In the genomic region with DNA sequence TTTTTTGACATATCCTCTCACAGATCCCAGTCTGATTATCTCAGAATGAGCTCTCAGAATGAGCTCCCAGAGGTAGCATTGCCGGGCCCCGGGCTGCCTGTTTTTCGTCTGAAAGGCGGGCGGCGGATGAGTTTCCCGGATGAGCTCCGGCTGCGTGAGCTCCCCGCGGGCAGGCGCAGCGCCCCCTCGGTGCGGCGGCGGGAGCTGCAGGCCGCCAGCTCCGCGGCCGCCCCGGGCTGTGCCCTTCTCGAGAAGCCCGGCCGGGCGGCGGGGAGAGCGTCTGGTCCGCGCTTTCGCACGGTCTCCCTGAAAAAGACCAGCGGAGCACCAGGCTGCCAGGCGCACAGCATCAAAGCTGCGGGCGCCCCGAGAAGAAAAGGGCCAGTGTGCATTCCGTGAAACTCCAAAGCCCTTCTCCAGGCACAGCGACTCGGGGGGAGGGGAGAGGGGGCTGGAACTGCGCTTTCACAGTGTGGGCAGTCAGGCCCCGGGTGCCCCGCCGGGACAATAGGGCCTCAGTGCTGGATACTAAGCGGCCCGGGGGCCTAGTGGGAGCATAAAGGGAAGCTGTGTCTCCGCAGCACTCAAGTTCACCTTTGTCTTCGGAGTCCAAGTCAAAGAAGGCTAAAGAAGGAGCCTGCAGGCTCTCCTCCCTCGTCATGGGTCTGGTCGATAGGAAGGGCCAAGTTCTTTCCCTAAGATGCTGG, we compare ENCODE assay signal across 8 cellular contexts. TPM values are rescaled to one million over a fixed set of nuclear protein-coding genes. Genes with fewer than 3 reads are reported as not detected.
DNase-seq lines count a peak whose midpoint lies in the region; ATAC-seq and TF ChIP-seq lines count a peak whose summit lies in the region.

No MANE protein-coding gene starts in this region.

- peak overlapping the region; percentile 74 for H3K4me3 ChIP-seq in endodermal cell (ENCODE audit: low read length)

- no peaks in the 10 kb centered on the region for H3K9me3 Mint-ChIP-seq in activated CD8-positive, alpha-beta memory T cell treated with anti-CD3 and anti-CD28 coated beads, Interleukin-2, amount 10 ng/mL, durations not matched to agents 7 days and 5 days (ENCODE audit: low read depth)
- H3K9me3 Mint-ChIP-seq in endodermal cell, result no peaks in the 10 kb centered on the region
- H3K9me3 Mint-ChIP-seq in mesothelial cell of epicardium, result no peaks in the 10 kb centered on the region

- H3K27ac ChIP-seq in C4-2B (peak overlapping the region; percentile 64), endodermal cell (ENCODE audit: low read depth, low read length) (peak overlapping the region; percentile 76)

- peaks cover 2% of the 10 kb centered on the region for H3K4me1 ChIP-seq in endodermal cell (ENCODE audit: control insufficient read depth, insufficient read depth, low read length)

- ATAC-seq in GM19395 (IDR thresholded peaks at IDR 0.05; ENCODE audit: unreplicated experiment), result peak; percentile 91
- peak; percentile 97 for ATAC-seq in HG03521 (IDR thresholded peaks at IDR 0.05; ENCODE audit: unreplicated experiment)
- ATAC-seq in activated CD8-positive, alpha-beta memory T cell treated with anti-CD3 and anti-CD28 coated beads, Interleukin-2, amount 10 ng/mL, durations not matched to agents 7 days and 5 days, result peak; percentile 100

- peak; percentile 49 for DNase-seq in NCI-H82 treated with DMSO at 0.1 percent for 48 hours (lab: John Stamatoyannopoulos, UW; ENCODE audit: unreplicated experiment)
- peak; percentile 84 for DNase-seq in activated CD8-positive, alpha-beta memory T cell treated with anti-CD3 and anti-CD28 coated beads, Interleukin-2, amount 10 ng/mL, durations not matched to agents 7 days and 5 days
- DNase-seq in endodermal cell, result peak; percentile 95
- DNase-seq in mesothelial cell of epicardium (ENCODE audit: low spot score in 2 of 2, unreplicated experiment in 2 of 2), result peak; percentile 72 to 88
- DNase-seq in stimulated activated CD8-positive, alpha-beta memory T cell treated with anti-CD3 and anti-CD28 coated beads, Interleukin-15, amount 100 ng/mL, for 24 hours (ENCODE audit: low read depth), result peak; percentile 53

- no peaks in the 10 kb centered on the region for H3K9me3 ChIP-seq in endodermal cell (ENCODE audit: control insufficient read depth, low read length)

- H3K9ac ChIP-seq in endodermal cell (ENCODE audit: extremely low read depth, low read length, poor library complexity, severe bottlenecking), result peak overlapping the region; percentile 29

- 4 to 8% methylated on average over 16 to 50 of the region's 50 CpGs for WGBS in endodermal cell (ENCODE audit: insufficient coverage in 1 of 2, insufficient read length in 1 of 2), 2 experiments

- peaks cover 8% of the 10 kb centered on the region for H3K27me3 Mint-ChIP-seq in activated CD8-positive, alpha-beta memory T cell treated with anti-CD3 and anti-CD28 coated beads, Interleukin-2, amount 10 ng/mL, durations not matched to agents 7 days and 5 days
- peaks cover 10% of the 10 kb centered on the region for H3K27me3 Mint-ChIP-seq in endodermal cell (ENCODE audit: insufficient read depth)
- H3K27me3 Mint-ChIP-seq in mesothelial cell of epicardium (ENCODE audit: low read depth), result no peaks in the 10 kb centered on the region

- H3K27ac Mint-ChIP-seq in activated CD8-positive, alpha-beta memory T cell treated with anti-CD3 and anti-CD28 coated beads, Interleukin-2, amount 10 ng/mL, durations not matched to agents 7 days and 5 days, result no peak overlapping the region
- H3K27ac Mint-ChIP-seq in endodermal cell, result peak overlapping the region; percentile 40
- peak overlapping the region; percentile 53 for H3K27ac Mint-ChIP-seq in mesothelial cell of epicardium

- H3K36me3 Mint-ChIP-seq in activated CD8-positive, alpha-beta memory T cell treated with anti-CD3 and anti-CD28 coated beads, Interleukin-2, amount 10 ng/mL, durations not matched to agents 7 days and 5 days, result peaks cover 3% of the 10 kb centered on the region
- H3K36me3 Mint-ChIP-seq in endodermal cell (ENCODE audit: low read depth), result no peaks in the 10 kb centered on the region
- no peaks in the 10 kb centered on the region for H3K36me3 Mint-ChIP-seq in mesothelial cell of epicardium

- no peaks in the 10 kb centered on the region for H3K36me3 ChIP-seq in endodermal cell (ENCODE audit: control insufficient read depth, insufficient read depth, low read length)

- H3K4me1 Mint-ChIP-seq in activated CD8-positive, alpha-beta memory T cell treated with anti-CD3 and anti-CD28 coated beads, Interleukin-2, amount 10 ng/mL, durations not matched to agents 7 days and 5 days, result peaks cover 6% of the 10 kb centered on the region
- H3K4me1 Mint-ChIP-seq in endodermal cell (peaks cover 17% of the 10 kb centered on the region), mesothelial cell of epicardium (peaks cover 21% of the 10 kb centered on the region)

- no peaks in the 10 kb centered on the region for H3K27me3 ChIP-seq in endodermal cell (ENCODE audit: control insufficient read depth, insufficient read depth, low read length, poor library complexity, severe bottlenecking)

- CTCF ChIA-PET in activated CD8-positive, alpha-beta memory T cell treated with anti-CD3 and anti-CD28 coated beads, Interleukin-2, amount 10 ng/mL, durations not matched to agents 7 days and 5 days (lab: Charles Lee), result interaction anchor here (0.7 to 3.9 kb wide), 44 partner anchors 10 to 1170 kb away, joined by 3 to 70 read pairs (median 4); a partner anchor contains a TSS

- peak overlapping the region; percentile 60 for H3K4me3 Mint-ChIP-seq in activated CD8-positive, alpha-beta memory T cell treated with anti-CD3 and anti-CD28 coated beads, Interleukin-2, amount 10 ng/mL, durations not matched to agents 7 days and 5 days
- H3K4me3 Mint-ChIP-seq in endodermal cell (peak overlapping the region; percentile 58), mesothelial cell of epicardium (peak overlapping the region; percentile 67)

- TF ChIP-seq CTCF in C4-2B (conservative IDR thresholded peaks at IDR 0.05) (peak; percentile 99), endodermal cell (conservative IDR thresholded peaks at IDR 0.05) (peak; percentile 96), mesothelial cell of epicardium (IDR thresholded peaks at IDR 0.05; ENCODE audit: unreplicated experiment) (peak; percentile 87)

RNA-seq across cellular contexts. Expression of a gene that starts 12.1 kb away (rescaled TPM):
- total RNA-seq in activated CD8-positive, alpha-beta memory T cell treated with anti-CD3 and anti-CD28 coated beads, Interleukin-2, amount 10 ng/mL, durations not matched to agents 7 days and 5 days, result 1 to 10 TPM; 3.0 to 9.8 TPM
- total RNA-seq in endodermal cell (under 1 TPM; 0.29 to 0.58 TPM), mesothelial cell of epicardium (0.58 to 0.90 TPM (median 0.64 TPM) in 3 replicates)
- polyA plus RNA-seq in endodermal cell (2013, experiment 1 of 2), result 1.8 TPM
- polyA plus RNA-seq in endodermal cell (2013, experiment 2 of 2), result 1.5 TPM

Comparison
In these comparisons a context has a peak if more than half of its experiments do, and no peak if none do; other contexts are left out.
1. Peak in every context shown above with its lines: DNase-seq, ATAC-seq, H3K4me3 ChIP-seq and H3K27ac ChIP-seq.